Comparison of ENCODE assay signal across 7 cellular contexts in the genomic region with DNA sequence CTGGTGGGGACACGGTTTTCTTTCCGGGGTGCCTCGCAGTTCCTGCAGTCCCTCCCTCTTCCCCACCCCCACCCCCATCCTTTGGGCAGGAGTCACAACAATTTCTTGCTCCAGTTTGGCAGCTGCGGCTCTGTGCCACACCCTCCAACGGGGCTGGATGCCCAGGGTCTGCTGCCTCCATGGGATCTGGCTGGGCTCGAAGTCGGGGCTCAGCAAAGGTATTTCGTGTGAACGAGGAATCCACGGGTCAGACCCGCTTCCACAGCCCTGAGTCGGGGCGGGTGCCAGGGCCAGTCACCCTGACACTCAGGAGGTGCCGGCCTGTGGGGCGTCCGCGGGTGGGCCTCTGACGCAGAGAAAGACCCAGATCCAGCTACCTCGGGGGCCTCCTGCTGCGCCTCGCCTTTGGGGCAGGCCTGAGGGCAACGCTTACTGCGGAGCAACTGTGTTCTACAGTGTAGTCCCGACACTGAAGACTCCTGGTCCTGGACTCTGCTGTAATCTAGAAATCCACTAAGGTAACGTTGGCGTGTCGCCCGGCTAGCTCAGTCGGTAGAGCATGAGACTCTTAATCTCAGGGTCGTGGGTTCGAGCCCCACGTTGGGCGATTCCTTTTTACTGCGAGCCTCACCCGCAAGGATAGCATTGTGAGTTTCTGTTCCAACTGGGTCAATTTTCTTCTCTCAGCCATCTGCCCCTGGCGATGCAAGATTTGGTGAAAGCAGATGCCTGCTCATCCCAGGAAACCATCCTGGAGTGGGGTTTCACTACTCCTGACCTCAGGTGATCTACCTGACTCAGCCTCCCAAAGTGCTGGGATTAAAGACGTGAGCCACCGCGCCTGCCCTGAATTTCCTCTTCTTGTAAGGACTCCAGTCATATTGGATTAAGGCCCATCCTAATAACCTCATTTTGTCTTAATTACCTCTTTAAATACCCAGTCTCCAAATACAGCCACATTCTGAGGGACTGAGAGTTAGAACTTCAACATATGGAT. TPM values are rescaled to one million over a fixed set of nuclear protein-coding genes. Genes with fewer than 3 reads are reported as not detected.
DNase-seq lines count a peak whose midpoint lies in the region; ATAC-seq and TF ChIP-seq lines count a peak whose summit lies in the region.

No MANE protein-coding gene starts in this region.

- peak overlapping the region; percentile 94 for H2AFZ ChIP-seq in GM23338
- H2AFZ ChIP-seq in osteoblast (ENCODE audit: low read length) = no peak overlapping the region

- TF ChIP-seq CTCF in GM23338 (conservative IDR thresholded peaks at IDR 0.05; ENCODE audit: low read depth in 2 of 2) (no peak), brain microvascular endothelial cell (IDR thresholded peaks at IDR 0.05; ENCODE audit: low read depth, low read length, missing control alignments) (no peak), osteoblast (IDR thresholded peaks at IDR 0.05; ENCODE audit: extremely low read depth, low read depth, low read length) (no peak), uterus (IDR thresholded peaks at IDR 0.05) (no peak)

- H3F3A ChIP-seq in GM23338 (replicated peaks; ENCODE audit: low read depth) = peaks cover 47% of the 10 kb centered on the region

- peaks cover 19% of the 10 kb centered on the region for H3K4me1 Mint-ChIP-seq in GM23338

- peak overlapping the region; percentile 71 for H3K4me3 Mint-ChIP-seq in GM23338

- peak overlapping the region; percentile 84 for H3K4me2 ChIP-seq in GM23338
- H3K4me2 ChIP-seq in osteoblast (ENCODE audit: insufficient read depth, low read length) = peak overlapping the region; percentile 11

- peaks cover 12% of the 10 kb centered on the region; the same call in 1 of the 2 replicates for H3K27me3 ChIP-seq in GM23338 (ENCODE audit: insufficient read depth)
- peaks cover 2% of the 10 kb centered on the region for H3K27me3 ChIP-seq in brain microvascular endothelial cell (replicated peaks)
- peaks cover 43% of the 10 kb centered on the region for H3K27me3 ChIP-seq in osteoblast (ENCODE audit: insufficient read depth, low read length)
- peaks cover 27 to 66% of the 10 kb centered on the region in 2 donors for H3K27me3 ChIP-seq in uterus

- no peak overlapping the region; the same call in 1 of the 2 replicates for H3K27ac Mint-ChIP-seq in GM23338

- DNase-seq in GM23338 (ENCODE audit: low spot score) (peak; percentile 80), NCI-H146 treated with DMSO at 0.1 percent for 48 hours (lab: John Stamatoyannopoulos, UW; ENCODE audit: unreplicated experiment) (peak; percentile 68), brain microvascular endothelial cell (peak; percentile 82), osteoblast (ENCODE audit: insufficient read length, low spot score, missing footprints) (peak; percentile 90), uterus (no peak), NCI-H1436 (lab: John Stamatoyannopoulos, UW) (no peak)

- H3K79me2 ChIP-seq in GM23338 (replicated peaks; ENCODE audit: insufficient read depth) (no peaks in the 10 kb centered on the region), osteoblast (ENCODE audit: insufficient read depth, low read length) (no peaks in the 10 kb centered on the region)

- peaks cover 12% of the 10 kb centered on the region; the same call in 2 of the 3 replicates for H3K9me3 Mint-ChIP-seq in GM23338

- in situ Hi-C loops in brain microvascular endothelial cell (cut with HindIII; ENCODE audit: low pct_ligation_motif_present, low sequenced_read_pairs) = no loop called here

- peaks cover 3% of the 10 kb centered on the region; the same call in 1 of the 2 replicates for H3K4me1 ChIP-seq in GM23338 (ENCODE audit: insufficient read depth)
- H3K4me1 ChIP-seq in osteoblast (ENCODE audit: insufficient read depth, low read length) = no peaks in the 10 kb centered on the region
- H3K4me1 ChIP-seq in uterus = peaks cover 0 to 5% of the 10 kb centered on the region in 2 donors

- H3K36me3 ChIP-seq in GM23338 (ENCODE audit: insufficient read depth) = no peaks in the 10 kb centered on the region
- no peaks in the 10 kb centered on the region for H3K36me3 ChIP-seq in brain microvascular endothelial cell (replicated peaks)
- H3K36me3 ChIP-seq in osteoblast (ENCODE audit: insufficient read depth, low read length) = no peaks in the 10 kb centered on the region
- no peaks in the 10 kb centered on the region for H3K36me3 ChIP-seq in uterus

- H3K9me3 ChIP-seq in osteoblast (ENCODE audit: low read depth, low read length) (no peaks in the 10 kb centered on the region), uterus (no peaks in the 10 kb centered on the region)

- ATAC-seq in GM23338 = peak; percentile 14
- no peak for ATAC-seq in HG03457 (IDR thresholded peaks at IDR 0.05; ENCODE audit: unreplicated experiment)

- no peaks in the 10 kb centered on the region for H3K9me2 ChIP-seq in GM23338 (ENCODE audit: insufficient read depth)

- intact Hi-C loops in uterus (cut with DNase I; ENCODE audit: low total_unique reads) = no loop called here

- peak overlapping the region; percentile 85 for H3K4me3 ChIP-seq in GM23338
- H3K4me3 ChIP-seq in brain microvascular endothelial cell (ENCODE audit: low read depth, low read length) = peak overlapping the region; percentile 42
- H3K4me3 ChIP-seq in osteoblast (ENCODE audit: insufficient read depth, low read length) = peak overlapping the region; percentile 35
- H3K4me3 ChIP-seq in uterus = no peak overlapping the region

- H3K27ac ChIP-seq in GM23338 (ENCODE audit: low read depth) (no peak overlapping the region), brain microvascular endothelial cell (no peak overlapping the region), osteoblast (ENCODE audit: low read depth, low read length) (no peak overlapping the region), uterus (no peak overlapping the region)

- peaks cover 51% of the 10 kb centered on the region for H3K27me3 Mint-ChIP-seq in GM23338 (ENCODE audit: insufficient read depth, low read depth, poor library complexity)

- no peak for TF ChIP-seq POLR2A in uterus (IDR thresholded peaks at IDR 0.05)

- peaks cover 3% of the 10 kb centered on the region; the same call in 2 of the 3 replicates for H3K36me3 Mint-ChIP-seq in GM23338 (ENCODE audit: low read depth)

- H4K20me1 ChIP-seq in GM23338 (replicated peaks; ENCODE audit: insufficient read depth) (no peaks in the 10 kb centered on the region; the same call in 1 of the 2 replicates), osteoblast (ENCODE audit: insufficient read depth, low read length) (no peaks in the 10 kb centered on the region)

TF ChIP-seq in GM23338, 12 proteins besides CTCF, POLR2A, EP300 and RAD21 (continues in another document):
- TF ChIP-seq EZH2 (IDR thresholded peaks at IDR 0.05; ENCODE audit: low read depth, unreplicated experiment) (no peak), EZH2phosphoT487 (IDR thresholded peaks at IDR 0.05; ENCODE audit: unreplicated experiment) (no peak), JUNB (IDR thresholded peaks at IDR 0.05; ENCODE audit: unreplicated experiment) (no peak)

RNA-seq across cellular contexts. Expression of gene OR1F1, which starts 12.5 kb away (rescaled TPM):
- 0.38 TPM in 1 of 2 replicates, not detected in the other for total RNA-seq in GM23338 (2014; rRNA removed; shearing (Covaris generic))
- polyA plus RNA-seq in GM23338 (2016; fragmentation: Nextera tagmentation; extraction: Ambion mirVana) = not detected in 2 replicates
- total RNA-seq in osteoblast (0.36 TPM in 1 of 2 replicates, not detected in the other), uterus (not detected)

RNA-seq across cellular contexts. Expression of gene ZNF213, which starts 40.6 kb away (rescaled TPM):
- 10.4 and 10.6 TPM in 2 replicates for total RNA-seq in GM23338 (2014; rRNA removed; shearing (Covaris generic))
- polyA plus RNA-seq in GM23338 (2016; fragmentation: Nextera tagmentation; extraction: Ambion mirVana) = 2.9 and 3.5 TPM in 2 replicates
- total RNA-seq in osteoblast (8.0 and 9.4 TPM in 2 replicates), uterus (100 to 1,000 TPM in 1 of 4 donors, 10 to 100 TPM in 1, 1 to 10 TPM in 1, under 1 TPM in 1; 0.77 to 101 (median 11.1) TPM)

RNA-seq across cellular contexts. Expression of gene ZNF200, which starts 59.5 kb away (rescaled TPM):
- total RNA-seq in GM23338 (2014; rRNA removed; shearing (Covaris generic)) = 9.7 and 12.5 TPM in 2 replicates
- polyA plus RNA-seq in GM23338 (2016; fragmentation: Nextera tagmentation; extraction: Ambion mirVana) = 8.0 and 9.2 TPM in 2 replicates
- 11.5 and 11.6 TPM in 2 replicates for total RNA-seq in osteoblast
- total RNA-seq in uterus = 10 to 100 TPM in 2 of 4 donors, 1 to 10 TPM in 2; 4.1 to 17.6 (median 10.7) TPM

Comparison
In these comparisons a context has a peak if more than half of its experiments do, and no peak if none do; other contexts are left out.
1. DNase-seq: peak in GM23338 (single experiment), NCI-H146 treated with DMSO at 0.1 percent for 48 hours (single experiment), brain microvascular endothelial cell (single experiment) and osteoblast (single experiment); none in uterus (0 of 2) and NCI-H1436 (single experiment).
2. H3K4me3 ChIP-seq: peak in GM23338 (single experiment), brain microvascular endothelial cell (single experiment) and osteoblast (single experiment); none in uterus (0 of 2).